9 cellular contexts compared by ENCODE assay signal in the genomic region with DNA sequence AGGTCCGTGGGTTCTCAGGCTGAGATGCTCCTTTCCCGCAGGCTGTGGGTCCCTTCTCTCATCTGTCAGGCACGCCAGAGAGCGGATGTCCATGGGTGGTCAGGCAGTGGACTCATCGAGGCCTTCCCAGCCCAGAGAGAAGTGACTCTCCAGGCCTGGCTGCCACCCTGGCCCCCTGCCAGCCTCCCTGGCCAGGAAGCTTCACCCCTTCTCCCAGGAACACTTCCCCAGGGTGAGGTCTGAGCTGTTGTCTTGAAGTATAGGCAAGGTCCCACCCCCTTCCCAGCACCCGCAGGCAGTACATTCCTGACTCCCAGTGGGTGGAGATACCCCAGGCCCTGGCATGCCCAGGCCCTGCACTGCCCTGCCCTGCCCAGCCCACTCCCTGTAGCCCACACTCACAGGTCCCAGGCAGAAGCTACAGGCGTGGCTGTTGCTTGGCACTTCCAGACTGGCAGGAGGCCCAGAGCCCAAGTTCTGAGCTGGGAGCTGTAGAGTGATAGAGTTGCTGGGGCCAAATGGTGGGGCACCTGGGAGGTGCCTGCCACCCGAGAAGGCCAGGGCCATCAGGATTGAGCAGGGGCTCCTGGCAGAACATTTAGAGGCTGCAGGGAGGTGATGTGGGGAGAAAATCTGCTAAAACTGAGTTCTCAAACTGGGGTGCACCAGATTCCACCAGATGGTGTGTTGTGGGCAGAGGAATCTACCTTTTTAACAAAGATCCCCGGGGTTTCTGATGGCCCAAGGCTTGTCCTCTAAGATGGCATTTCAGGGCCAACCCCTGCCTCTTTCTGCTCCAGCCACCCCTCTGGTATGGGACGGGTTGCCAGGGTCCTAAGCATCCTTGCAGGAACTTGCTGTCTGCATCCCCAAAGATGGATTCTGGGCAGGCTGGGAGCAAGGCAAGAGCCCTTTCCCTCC. TPM values are rescaled to one million over a fixed set of nuclear protein-coding genes. Genes with fewer than 3 reads are reported as not detected.
DNase-seq lines count a peak whose midpoint lies in the region; ATAC-seq and TF ChIP-seq lines count a peak whose summit lies in the region.
"Had no signal": no experiment of that assay in that cellular context is flagged by ENCODE, and none has a peak within 500 bp of the region (broad histone marks: within the 10 kb centered on the region; RNA-seq: fewer than 3 reads in every experiment).

No MANE protein-coding gene starts in this region.

- H3K27ac Mint-ChIP-seq in neural progenitor cell: no peak overlapping the region
- H3K27ac Mint-ChIP-seq: activated B cell treated with CpG ODN at 0.5 μM for 24 hours had no signal

- no peaks in the 10 kb centered on the region for H3K9me3 Mint-ChIP-seq in neural progenitor cell
- H3K9me3 Mint-ChIP-seq: activated B cell treated with CpG ODN at 0.5 μM for 24 hours had no signal

- H3K27me3 Mint-ChIP-seq in neural progenitor cell (ENCODE audit: insufficient read depth, low read depth): peaks cover 8% of the 10 kb centered on the region

- H3K27ac ChIP-seq in SJCRH30 (no peak overlapping the region), neural progenitor cell (no peak overlapping the region)

- TF ChIP-seq CTCF in fibroblast of villous mesenchyme (IDR thresholded peaks at IDR 0.05; ENCODE audit: insufficient read depth, low read depth, low read length): no peak
- TF ChIP-seq CTCF in neural progenitor cell (IDR thresholded peaks at IDR 0.05): no peak

- peak; percentile 86 for DNase-seq in DMS79 treated with DMSO at 0.1 percent for 48 hours (lab: John Stamatoyannopoulos, UW)
- peak; percentile 23 to 24 for DNase-seq in SJCRH30
- peak; percentile 75 for DNase-seq in fibroblast of villous mesenchyme (ENCODE audit: low read depth)
- DNase-seq in renal cortical epithelial cell (ENCODE audit: low read depth): peak; percentile 99
- DNase-seq in neural progenitor cell (ENCODE audit: low spot score): no peak
- DNase-seq: activated B cell treated with CpG ODN at 0.5 μM for 24 hours had no signal

- H3K4me1 Mint-ChIP-seq in neural progenitor cell: peaks cover 20% of the 10 kb centered on the region

- H3K4me3 ChIP-seq in SJCRH30 (no peak overlapping the region), fibroblast of villous mesenchyme (ENCODE audit: low read depth, low read length) (no peak overlapping the region), neural progenitor cell (no peak overlapping the region)

- H3K9ac ChIP-seq in neural progenitor cell: no peak overlapping the region

- peaks cover 22% of the 10 kb centered on the region for H3K4me1 ChIP-seq in SJCRH30
- no peaks in the 10 kb centered on the region for H3K4me1 ChIP-seq in neural progenitor cell

- ATAC-seq in GM18519 (IDR thresholded peaks at IDR 0.05; ENCODE audit: low FRiP score, unreplicated experiment) (no peak), GM18868 (IDR thresholded peaks at IDR 0.05; ENCODE audit: unreplicated experiment) (no peak), HG02763 (IDR thresholded peaks at IDR 0.05; ENCODE audit: unreplicated experiment) (no peak)

- no peak overlapping the region for H2AFZ ChIP-seq in neural progenitor cell (replicated peaks)

- H3F3A ChIP-seq in neural progenitor cell (ENCODE audit: low read depth): no peaks in the 10 kb centered on the region

- H3K9me3 ChIP-seq in SJCRH30 (replicated peaks): no peaks in the 10 kb centered on the region
- H3K9me3 ChIP-seq in neural progenitor cell (ENCODE audit: low read depth): no peaks in the 10 kb centered on the region

- no peak overlapping the region for H3K4me3 Mint-ChIP-seq in neural progenitor cell
- H3K4me3 Mint-ChIP-seq: activated B cell treated with CpG ODN at 0.5 μM for 24 hours had no signal

- H3K36me3 ChIP-seq in SJCRH30 (no peaks in the 10 kb centered on the region; the same call in 1 of the 2 replicates), neural progenitor cell (no peaks in the 10 kb centered on the region)

- H4K20me1 ChIP-seq in neural progenitor cell (ENCODE audit: low read depth): no peaks in the 10 kb centered on the region

- H3K27me3 ChIP-seq in SJCRH30 (no peaks in the 10 kb centered on the region), neural progenitor cell (peaks cover 15% of the 10 kb centered on the region)

- H3K79me2 ChIP-seq in neural progenitor cell (ENCODE audit: low read depth): no peaks in the 10 kb centered on the region

- H3K36me3 Mint-ChIP-seq in neural progenitor cell: no peaks in the 10 kb centered on the region

- H3K4me2 ChIP-seq in neural progenitor cell: no peak overlapping the region

RNA-seq across cellular contexts. Expression of a gene that starts 6.7 kb away (rescaled TPM):
- 2.9 and 3.7 TPM in 2 replicates for total RNA-seq in SJCRH30 (2014; rRNA removed; shearing (Covaris generic))
- 207 and 266 TPM in 2 replicates for total RNA-seq in fibroblast of villous mesenchyme
- 882 and 1,202 TPM in 2 replicates for total RNA-seq in renal cortical epithelial cell
- total RNA-seq in neural progenitor cell (ENCODE audit: low replicate concordance): 7.7 and 11.9 TPM in 2 replicates

RNA-seq across cellular contexts. Expression of a gene that starts 32.6 kb away (rescaled TPM):
- total RNA-seq in SJCRH30 (2014; rRNA removed; shearing (Covaris generic)): 10.7 and 12.5 TPM in 2 replicates
- 20.3 and 20.6 TPM in 2 replicates for total RNA-seq in fibroblast of villous mesenchyme
- total RNA-seq in renal cortical epithelial cell: 4.2 and 37.9 TPM in 2 replicates
- total RNA-seq in neural progenitor cell (ENCODE audit: low replicate concordance): 12.6 and 17.3 TPM in 2 replicates

Comparison
In these comparisons a context has a peak if more than half of its experiments do, and no peak if none do; other contexts are left out.
1. RNA of a gene that starts 6.7 kb away (total RNA-seq): 882 to 1,202 TPM in renal cortical epithelial cell and 207 to 266 TPM in fibroblast of villous mesenchyme; 7.7 to 11.9 TPM in neural progenitor cell and 2.9 to 3.7 TPM in SJCRH30; every median in the first group is over 10 times any median in the second.